ENCODE assay signal across 8 cellular contexts in the genomic region with DNA sequence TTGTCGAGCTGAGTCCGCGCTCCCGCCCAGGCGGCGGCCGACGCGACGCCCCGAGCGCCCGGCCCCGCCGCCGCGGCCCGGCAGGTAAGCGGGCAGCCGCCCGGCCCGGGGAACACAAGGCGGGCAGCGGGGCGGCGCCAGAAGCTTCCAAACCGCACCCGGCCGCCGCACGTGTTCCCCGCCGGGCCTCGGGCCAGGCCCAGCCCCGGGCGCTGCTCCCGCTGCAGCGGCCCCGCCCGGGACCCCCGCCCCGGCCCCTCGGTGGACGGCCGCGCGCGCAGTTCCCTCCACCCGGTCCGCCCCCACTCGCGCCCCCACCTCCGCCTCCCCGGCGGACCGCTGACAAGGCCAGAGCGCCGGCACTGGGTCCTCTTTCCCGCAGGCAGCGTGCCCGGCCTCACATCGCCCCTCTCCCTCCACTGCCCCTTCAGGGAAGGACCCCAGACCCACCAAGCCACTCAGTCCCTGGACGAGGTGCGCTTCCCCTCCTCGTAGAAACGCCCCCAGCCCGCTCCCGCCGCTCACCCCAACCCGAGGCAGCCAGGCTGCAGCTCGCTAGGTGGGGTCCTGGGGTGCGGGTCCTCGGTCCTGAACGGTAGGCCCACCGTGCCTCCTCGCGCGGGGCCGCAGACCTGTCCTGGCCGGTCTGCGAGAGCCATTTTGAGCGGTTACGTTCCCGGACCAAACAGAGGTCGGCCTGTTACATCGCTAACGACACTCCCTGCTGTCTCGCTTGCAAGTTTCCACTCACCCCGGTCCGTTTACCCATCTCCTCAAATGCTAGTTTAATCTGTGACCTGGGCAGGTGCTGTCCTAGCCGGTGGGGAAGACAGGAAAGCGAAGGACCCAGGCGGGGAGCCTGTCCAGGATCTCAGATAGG. TPM values are rescaled to one million over a fixed set of nuclear protein-coding genes. Genes with fewer than 3 reads are reported as not detected.
DNase-seq lines count a peak whose midpoint lies in the region; ATAC-seq, FAIRE-seq and TF ChIP-seq lines count a peak whose summit lies in the region.

No MANE protein-coding gene starts in this region.

- no peak overlapping the region for H3K27ac ChIP-seq in kidney (ENCODE audit: low read depth in 2 of 2, low read length in 2 of 2)

- no peak for FAIRE-seq in kidney (lab: Jason Lieb, UNC)

- peaks cover 15 to 35% of the 10 kb centered on the region in 2 donors for H3K4me1 ChIP-seq in kidney (ENCODE audit: control insufficient read depth in 1 of 2, insufficient read depth in 1 of 2, low read depth in 1 of 2, low read length in 2 of 2)

- peak overlapping the region; percentile 71 to 75 for H3K9ac ChIP-seq in kidney (ENCODE audit: low read length in 2 of 2)

- H3K9me3 ChIP-seq in MG63 (no peaks in the 10 kb centered on the region), kidney (ENCODE audit: control insufficient read depth in 1 of 2, low read length in 2 of 2) (no peaks in the 10 kb centered on the region)

- no peaks in the 10 kb centered on the region for H3K27me3 ChIP-seq in GM06990 (replicated peaks; ENCODE audit: control insufficient read depth, insufficient read depth, low read length)
- H3K27me3 ChIP-seq in MG63 = no peaks in the 10 kb centered on the region

- ATAC-seq in GM21619 (IDR thresholded peaks at IDR 0.05; ENCODE audit: unreplicated experiment) = peak; percentile 11

- DNase-seq in GM06990 (ENCODE audit: extremely low read depth, insufficient read length) (peak; percentile 42), MG63 (peak; percentile 17), astrocyte of the hippocampus (ENCODE audit: low read depth, low spot score) (peak; percentile 39), kidney (peak; percentile 85), NCI-H446 treated with DMSO at 0.1 percent for 48 hours (lab: John Stamatoyannopoulos, UW) (no peak), AML-193 (lab: John Stamatoyannopoulos, UW) (no peak)
- peak; percentile 4 for DNase-seq in stimulated activated CD8-positive, alpha-beta memory T cell treated with anti-CD3 and anti-CD28 coated beads, Interleukin-4, amount 100 ng/mL, for 24 hours (ENCODE audit: low read depth)

- TF ChIP-seq CTCF in GM06990 (IDR thresholded peaks at IDR 0.05; ENCODE audit: insufficient read depth, low read length, poor library complexity, severe bottlenecking) = no peak
- TF ChIP-seq CTCF in kidney (IDR thresholded peaks at IDR 0.05; ENCODE audit: borderline replicate concordance, extremely low read depth, insufficient read depth) = no peak

- intact Hi-C loops in kidney (cut with DNase I) = no loop called here

- H3K4me3 ChIP-seq in GM06990 (replicated peaks; ENCODE audit: low read depth, low read length) (peak overlapping the region; percentile 97), MG63 (peak overlapping the region; percentile 91), kidney (ENCODE audit: low read length in 2 of 2) (peak overlapping the region; percentile 80)

- H3K36me3 ChIP-seq in GM06990 (ENCODE audit: control insufficient read depth, insufficient read depth, low read length) (peaks cover 4% of the 10 kb centered on the region), MG63 (peaks cover 39% of the 10 kb centered on the region), kidney (ENCODE audit: control insufficient read depth in 1 of 2, insufficient read depth in 2 of 2, low read length in 2 of 2) (peaks cover 0 to 10% of the 10 kb centered on the region in 2 donors)

RNA-seq across cellular contexts. Expression of a gene that starts 0.5 kb away (rescaled TPM):
- total RNA-seq in MG63 (2014; rRNA removed; shearing (Covaris generic); ENCODE audit: low replicate concordance) = 31.6 and 31.7 TPM in 2 replicates
- total RNA-seq in kidney = 25.4 TPM
- 18.8 TPM for polyA plus RNA-seq in kidney (ENCODE audit: insufficient read depth, low read depth, low replicate concordance)

RNA-seq across cellular contexts. Expression of a gene that starts 28.0 kb away (rescaled TPM):
- not detected in 2 replicates for total RNA-seq in MG63 (2014; rRNA removed; shearing (Covaris generic); ENCODE audit: low replicate concordance)
- total RNA-seq in kidney = 232 TPM
- polyA plus RNA-seq in kidney (ENCODE audit: insufficient read depth, low read depth, low replicate concordance) = not detected

Comparison
In these comparisons a context has a peak if more than half of its experiments do, and no peak if none do; other contexts are left out.
1. DNase-seq: peak in GM06990 (single experiment), MG63 (single experiment), astrocyte of the hippocampus (single experiment), kidney (single experiment) and stimulated activated CD8-positive, alpha-beta memory T cell treated with anti-CD3 and anti-CD28 coated beads, Interleukin-4, amount 100 ng/mL, for 24 hours (single experiment); none in NCI-H446 treated with DMSO at 0.1 percent for 48 hours (single experiment) and AML-193 (0 of 2).
2. RNA of a gene that starts 28.0 kb away (total RNA-seq): 232 TPM in kidney (single experiment); not detected in MG63; every median in the first group is over 100 times any median in the second.
3. Peak in every context shown above with its lines, with median percentiles within 50 percentile points of each other: H3K4me3 ChIP-seq.